Comparison of ENCODE assay signal across 1 cellular context in genomic region chr22:17109113-17109865, GRCh38.
TF ChIP-seq lines count a peak whose summit lies in the region.

No MANE protein-coding gene starts in this region.

TF ChIP-seq in H1, 55 proteins besides CTCF, POLR2A, EP300 and RAD21:
- no peak for TF ChIP-seq JUN (IDR thresholded peaks at IDR 0.05; ENCODE audit: low read depth, low read length)
- TF ChIP-seq SP2 (IDR thresholded peaks at IDR 0.05; ENCODE audit: low read length), result no peak
- TF ChIP-seq SIX5 (IDR thresholded peaks at IDR 0.05; ENCODE audit: low read depth, low read length), result no peak
- TF ChIP-seq RXRA (IDR thresholded peaks at IDR 0.05; ENCODE audit: insufficient read depth, low read depth, low read length), result no peak
